ENCODE assay signal across 9 cellular contexts in genomic region chr5:114210662-114211061, GRCh38.
"Had no signal": no experiment of that assay in that cellular context is flagged by ENCODE, and none has a peak within 500 bp of the region (broad histone marks: within the 10 kb centered on the region; RNA-seq: fewer than 3 reads in every experiment).

No MANE protein-coding gene starts in this region.

- H3K4me3 ChIP-seq: GM23248, GM23338, HAP-1 had no signal

- H3K9me3 ChIP-seq: HAP-1 had no signal

- H3K36me3 ChIP-seq: HAP-1 had no signal

- ATAC-seq: GM23338, HCT116 had no signal

- DNase-seq: GM23248, GOT3, H7, H9, HCEC 1CT, HFFc6 had no signal

- H3K27ac ChIP-seq: GM23248 had no signal
